In the genomic region with DNA sequence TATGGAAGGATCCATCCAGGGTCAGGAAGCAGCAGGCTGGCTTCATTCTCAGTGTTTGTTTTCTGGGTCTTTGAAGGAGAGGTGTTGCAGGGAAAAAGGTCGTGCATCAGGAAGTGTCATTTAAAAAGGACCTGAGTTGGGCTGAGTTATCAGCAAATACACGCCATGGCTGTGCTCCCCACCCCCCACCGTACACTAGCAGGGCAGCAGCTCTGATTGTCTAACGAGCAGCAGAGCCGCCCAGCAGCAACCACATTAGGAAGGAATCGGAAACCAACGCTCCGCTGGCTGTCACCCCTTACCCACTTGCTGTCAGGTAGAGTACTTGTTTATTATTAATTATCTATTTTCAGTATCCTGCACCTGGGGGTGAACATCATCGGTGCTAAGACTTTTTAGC, we compare ENCODE assay signal across 9 cellular contexts.
DNase-seq lines count a peak whose midpoint lies in the region; ATAC-seq and TF ChIP-seq lines count a peak whose summit lies in the region.
"Had no signal": no experiment of that assay in that cellular context is flagged by ENCODE, and none has a peak within 500 bp of the region (broad histone marks: within the 10 kb centered on the region; RNA-seq: fewer than 3 reads in every experiment).

No MANE protein-coding gene starts in this region.

- no peak for TF ChIP-seq RAD21 in SK-N-SH (IDR thresholded peaks at IDR 0.05; ENCODE audit: low read length)

- peaks cover 36% of the 10 kb centered on the region for H3F3A ChIP-seq in SK-N-SH (replicated peaks; ENCODE audit: insufficient read depth)

- peak overlapping the region; percentile 36 for H2AFZ ChIP-seq in SK-N-SH (ENCODE audit: low read depth)

- no peaks in the 10 kb centered on the region for H3K79me2 ChIP-seq in SK-N-SH (ENCODE audit: insufficient read depth)

- intact Hi-C loops in vagina (cut with DNase I): loop anchor here (5.0 kb wide), 1 partner anchor 219 kb away; no protein-coding TSS in a partner anchor

- H3K9ac ChIP-seq in SK-N-SH: peak overlapping the region; percentile 31; the same call in 1 of the 2 replicates

- peaks cover 4 to 28% of the 10 kb centered on the region in 2 experiments; a peak in 2 of 4 replicates for H3K4me1 ChIP-seq in SK-N-SH (ENCODE audit: control insufficient read depth in 1 of 2, insufficient read depth in 2 of 2, low read depth in 1 of 2, low read length in 1 of 2)
- H3K4me1 ChIP-seq in vagina: peaks cover 27% of the 10 kb centered on the region

- CTCF ChIA-PET in SK-N-SH (lab: Yijun Ruan, JAX): interaction anchor here (13.3 kb wide), 1 partner anchor 494 kb away, joined by 268 read pairs; no protein-coding TSS in a partner anchor

- H3K9me3 ChIP-seq in SK-N-SH (no peaks in the 10 kb centered on the region), vagina (no peaks in the 10 kb centered on the region)

- H3K27ac ChIP-seq in SK-N-SH (ENCODE audit: low read depth in 2 of 2, low read length in 1 of 2) (peak overlapping the region; percentile 88 to 89; a peak in 3 of 4 replicates), vagina (no peak overlapping the region)
- H3K27ac ChIP-seq: C4-2B had no signal

- peak overlapping the region; percentile 53; the same call in 1 of the 2 replicates for H3K4me2 ChIP-seq in SK-N-SH

- no peak for DNase-seq in SK-N-SH
- peak; percentile 36 for DNase-seq in NCI-H146 treated with DMSO at 0.1 percent for 48 hours (lab: John Stamatoyannopoulos, UW; ENCODE audit: unreplicated experiment)
- peak; percentile 59 to 75 for DNase-seq in dermis microvascular lymphatic vessel endothelial cell (ENCODE audit: low read depth in 2 of 2)
- no peak for DNase-seq in retinal pigment epithelial cell (ENCODE audit: low read depth)
- DNase-seq in vagina (ENCODE audit: extremely low spot score in 2 of 2): no peak
- no peak for DNase-seq in SIG-M5 treated with dmso at 0.1 percent for 504 hours (lab: John Stamatoyannopoulos, UW; ENCODE audit: unreplicated experiment)
- no peak for DNase-seq in activated CD8-positive, alpha-beta memory T cell treated with anti-CD3 and anti-CD28 coated beads, Interleukin-2, amount 50 U/mL, for 4 hours

- H4K20me1 ChIP-seq in SK-N-SH (ENCODE audit: insufficient read depth): no peaks in the 10 kb centered on the region

- no peaks in the 10 kb centered on the region for H3K36me3 ChIP-seq in SK-N-SH (replicated peaks in 1 of 2; ENCODE audit: control insufficient read depth in 1 of 2, insufficient read depth in 2 of 2, low read length in 1 of 2)
- no peaks in the 10 kb centered on the region for H3K36me3 ChIP-seq in vagina

- peak overlapping the region in 1 of 2 experiments; percentile 10; a peak in 2 of 4 replicates for H3K4me3 ChIP-seq in SK-N-SH (ENCODE audit: low read depth in 2 of 2, low read length in 1 of 2)
- H3K4me3 ChIP-seq in retinal pigment epithelial cell (ENCODE audit: low read length): peak overlapping the region; percentile 32
- no peak overlapping the region for H3K4me3 ChIP-seq in vagina

- ATAC-seq in SK-N-SH treated with all-trans-retinoic acid at 6 μM for 48 hours: no peak

- no peaks in the 10 kb centered on the region for H3K9me2 ChIP-seq in SK-N-SH

- TF ChIP-seq POLR2A in vagina (IDR thresholded peaks at IDR 0.05): no peak

- POLR2A ChIA-PET in SK-N-SH (lab: Yijun Ruan, JAX): no interaction called here

- TF ChIP-seq CTCF in SK-N-SH (IDR thresholded peaks at IDR 0.05): no peak
- no peak for TF ChIP-seq CTCF in retinal pigment epithelial cell (conservative IDR thresholded peaks at IDR 0.05; ENCODE audit: low read depth, low read length)
- TF ChIP-seq CTCF in vagina (IDR thresholded peaks at IDR 0.05): no peak

- H3K27me3 ChIP-seq in SK-N-SH (ENCODE audit: insufficient read depth) (no peaks in the 10 kb centered on the region; the same call in 1 of the 2 replicates), vagina (no peaks in the 10 kb centered on the region)

- no peak for TF ChIP-seq EP300 in SK-N-SH (IDR thresholded peaks at IDR 0.05; ENCODE audit: borderline replicate concordance in 1 of 2, low read depth in 1 of 2, low read length in 1 of 2)

- WGBS in SK-N-SH (ENCODE audit: low lambda C conversion rate): 15% methylated on average over 9 of the region's 9 CpGs

TF ChIP-seq in SK-N-SH, 30 proteins besides CTCF, POLR2A, EP300 and RAD21:
- TF ChIP-seq CHD2 (IDR thresholded peaks at IDR 0.05; ENCODE audit: low read length, partially characterized antibody) (no peak), POLR2AphosphoS5 (IDR thresholded peaks at IDR 0.05; ENCODE audit: low read depth, low read length) (no peak), NRF1 (IDR thresholded peaks at IDR 0.05; ENCODE audit: low read depth, low read length) (no peak), YY1 (IDR thresholded peaks at IDR 0.05; ENCODE audit: low read depth) (no peak), SIN3A (IDR thresholded peaks at IDR 0.05; ENCODE audit: borderline replicate concordance, low read depth, low read length) (no peak)
TF ChIP-seq in SK-N-SH: peak in this region for 0.

TF ChIP-seq in SK-N-SH treated with all-trans-retinoic acid at 6 μM for 48 hours, 23 proteins besides CTCF, POLR2A, EP300 and RAD21:
- TF ChIP-seq ESRRG (CRISPR knock-in tag; IDR thresholded peaks at IDR 0.05): no peak
- no peak for TF ChIP-seq SNAI2 (CRISPR knock-in tag; IDR thresholded peaks at IDR 0.05)
- TF ChIP-seq GLIS3 (CRISPR knock-in tag; IDR thresholded peaks at IDR 0.05): no peak
- TF ChIP-seq ARNTL (CRISPR knock-in tag; IDR thresholded peaks at IDR 0.05; ENCODE audit: borderline replicate concordance, low read depth): no peak
- no peak for TF ChIP-seq ZFP30 (CRISPR knock-in tag; IDR thresholded peaks at IDR 0.05)
- TF ChIP-seq, protein P1, sequence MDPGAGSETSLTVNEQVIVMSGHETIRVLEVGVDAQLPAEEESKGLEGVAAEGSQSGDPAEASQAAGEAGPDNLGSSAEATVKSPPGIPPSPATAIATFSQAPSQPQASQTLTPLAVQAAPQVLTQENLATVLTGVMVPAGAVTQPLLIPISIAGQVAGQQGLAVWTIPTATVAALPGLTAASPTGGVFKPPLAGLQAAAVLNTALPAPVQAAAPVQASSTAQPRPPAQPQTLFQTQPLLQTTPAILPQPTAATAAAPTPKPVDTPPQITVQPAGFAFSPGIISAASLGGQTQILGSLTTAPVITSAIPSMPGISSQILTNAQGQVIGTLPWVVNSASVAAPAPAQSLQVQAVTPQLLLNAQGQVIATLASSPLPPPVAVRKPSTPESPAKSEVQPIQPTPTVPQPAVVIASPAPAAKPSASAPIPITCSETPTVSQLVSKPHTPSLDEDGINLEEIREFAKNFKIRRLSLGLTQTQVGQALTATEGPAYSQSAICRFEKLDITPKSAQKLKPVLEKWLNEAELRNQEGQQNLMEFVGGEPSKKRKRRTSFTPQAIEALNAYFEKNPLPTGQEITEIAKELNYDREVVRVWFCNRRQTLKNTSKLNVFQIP (CRISPR knock-in tag; IDR thresholded peaks at IDR 0.05; ENCODE audit: borderline replicate concordance, low read depth): no peak
- TF ChIP-seq PPARA (CRISPR knock-in tag; IDR thresholded peaks at IDR 0.05; ENCODE audit: borderline replicate concordance): no peak
- no peak for TF ChIP-seq TCF4 (CRISPR knock-in tag; IDR thresholded peaks at IDR 0.05; ENCODE audit: borderline replicate concordance)
- TF ChIP-seq, protein P2, sequence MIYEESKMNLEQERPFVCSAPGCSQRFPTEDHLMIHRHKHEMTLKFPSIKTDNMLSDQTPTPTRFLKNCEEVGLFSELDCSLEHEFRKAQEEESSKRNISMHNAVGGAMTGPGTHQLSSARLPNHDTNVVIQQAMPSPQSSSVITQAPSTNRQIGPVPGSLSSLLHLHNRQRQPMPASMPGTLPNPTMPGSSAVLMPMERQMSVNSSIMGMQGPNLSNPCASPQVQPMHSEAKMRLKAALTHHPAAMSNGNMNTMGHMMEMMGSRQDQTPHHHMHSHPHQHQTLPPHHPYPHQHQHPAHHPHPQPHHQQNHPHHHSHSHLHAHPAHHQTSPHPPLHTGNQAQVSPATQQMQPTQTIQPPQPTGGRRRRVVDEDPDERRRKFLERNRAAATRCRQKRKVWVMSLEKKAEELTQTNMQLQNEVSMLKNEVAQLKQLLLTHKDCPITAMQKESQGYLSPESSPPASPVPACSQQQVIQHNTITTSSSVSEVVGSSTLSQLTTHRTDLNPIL (CRISPR knock-in tag; IDR thresholded peaks at IDR 0.05; ENCODE audit: low read depth): no peak

Comparison
In these comparisons a context has a peak if more than half of its experiments do, and no peak if none do; other contexts are left out.
1. DNase-seq: peak in NCI-H146 treated with DMSO at 0.1 percent for 48 hours (single experiment) and dermis microvascular lymphatic vessel endothelial cell (2 of 2); none in SK-N-SH (single experiment), retinal pigment epithelial cell (single experiment), vagina (0 of 2), SIG-M5 treated with dmso at 0.1 percent for 504 hours (single experiment) and activated CD8-positive, alpha-beta memory T cell treated with anti-CD3 and anti-CD28 coated beads, Interleukin-2, amount 50 U/mL, for 4 hours (single experiment).